1 cellular context compared by ENCODE assay signal in genomic region chr5:150400327-150401075, GRCh38.
A peak's percentile ranks its signal among the peaks of the same experiment; 100 is the strongest.
TF ChIP-seq lines count a peak whose summit lies in the region.

No MANE protein-coding gene starts in this region.

TF ChIP-seq in GM12878, 131 proteins besides CTCF, POLR2A, EP300 and RAD21 (continued from another document):
- peak; percentile 27; the same call in 1 of the 2 replicates for TF ChIP-seq BCLAF1 (IDR thresholded peaks at IDR 0.05)
- no peak for TF ChIP-seq NRF1 (conservative IDR thresholded peaks at IDR 0.05; ENCODE audit: low read depth, low read length)
- TF ChIP-seq CBFB (IDR thresholded peaks at IDR 0.05; ENCODE audit: low read depth), result peak; percentile 50; the same call in 1 of the 2 replicates
- no peak for TF ChIP-seq MXI1 (IDR thresholded peaks at IDR 0.05; ENCODE audit: low read depth, low read length)
- TF ChIP-seq BCL3 (IDR thresholded peaks at IDR 0.05; ENCODE audit: borderline replicate concordance, insufficient read depth, low read depth, low read length, poor library complexity, severe bottlenecking), result peak; percentile 98
- no peak for TF ChIP-seq BRCA1 (IDR thresholded peaks at IDR 0.05; ENCODE audit: low read depth, low read length)
- no peak for TF ChIP-seq TBL1XR1 (IDR thresholded peaks at IDR 0.05; ENCODE audit: low read depth, low read length)
